Comparison of ENCODE assay signal across 22 cellular contexts in genomic region chr21:42304556-42305454, GRCh38. TPM values are rescaled to one million over a fixed set of nuclear protein-coding genes. Genes with fewer than 3 reads are reported as not detected.
DNase-seq lines count a peak whose midpoint lies in the region; TF ChIP-seq lines count a peak whose summit lies in the region.
"Had no signal": no experiment of that assay in that cellular context is flagged by ENCODE, and none has a peak within 500 bp of the region (broad histone marks: within the 10 kb centered on the region; RNA-seq: fewer than 3 reads in every experiment).

No MANE protein-coding gene starts in this region.

- DNase-seq in chondrocyte (ENCODE audit: low spot score) (peak; percentile 70), posterior vena cava (ENCODE audit: low spot score) (peak; percentile 34), coronary artery (ENCODE audit: low spot score) (no peak), KG1 (lab: John Stamatoyannopoulos, UW) (no peak)
- DNase-seq in stimulated activated CD4-positive, alpha-beta T cell treated with anti-CD3 and anti-CD28 coated beads, Interleukin-1b, Interleukin-23, amount 100 ng/mL, for 48 hours = no peak
- DNase-seq: CD4-positive, alpha-beta memory T cell; DMS 273 treated with DMSO at 0.1 percent for 48 hours; DMS79 treated with DMSO at 0.1 percent for 48 hours; H7; Kasumi-1; NCI-H1694; NCI-H2081; NCI-H2171; NCI-H524 treated with DMSO at 0.1 percent for 48 hours; NCI-H82 had no signal

- H3K9ac ChIP-seq in BLaER1 = no peak overlapping the region
- H3K9ac ChIP-seq in BLaER1 treated with 17β-estradiol and CSF1 and Interleukin-3, amounts not matched to agents 10 nM and 100 nM = no peak overlapping the region

- intact Hi-C loops in posterior vena cava (cut with DNase I) = no loop called here

- H3K27me3 ChIP-seq in BLaER1 = no peaks in the 10 kb centered on the region
- H3K27me3 ChIP-seq in BLaER1 treated with 17β-estradiol and CSF1 and Interleukin-3, amounts not matched to agents 10 nM and 100 nM = no peaks in the 10 kb centered on the region
- H3K27me3 ChIP-seq: SJSA1 had no signal

- peaks cover 5% of the 10 kb centered on the region for H3K4me1 Mint-ChIP-seq in chondrocyte (ENCODE audit: low read depth)

- H3K4me1 ChIP-seq in BLaER1 = peaks cover 77% of the 10 kb centered on the region
- peaks cover 42 to 82% (median 71%) of the 10 kb centered on the region in 10 experiments for H3K4me1 ChIP-seq in BLaER1 treated with 17β-estradiol and CSF1 and Interleukin-3, amounts not matched to agents 10 nM and 100 nM
- H3K4me1 ChIP-seq: Caco-2 had no signal

- H3K4me3 ChIP-seq in BLaER1 (no peak overlapping the region), coronary artery (no peak overlapping the region)
- H3K4me3 ChIP-seq in BLaER1 treated with 17β-estradiol and CSF1 and Interleukin-3, amounts not matched to agents 10 nM and 100 nM = no peak overlapping the region
- H3K4me3 ChIP-seq: SJSA1 had no signal

- H3K4me3 Mint-ChIP-seq in chondrocyte (ENCODE audit: unreplicated experiment) = no peak overlapping the region
- H3K4me3 Mint-ChIP-seq: CD4-positive, alpha-beta memory T cell; IgD-negative memory B cell had no signal

- H3K9me3 Mint-ChIP-seq in chondrocyte (ENCODE audit: low read depth) = no peaks in the 10 kb centered on the region
- H3K9me3 Mint-ChIP-seq: CD4-positive, alpha-beta memory T cell; IgD-negative memory B cell had no signal

- H3K36me3 ChIP-seq in BLaER1 = peaks cover 5% of the 10 kb centered on the region; the same call in 1 of the 2 replicates
- H3K36me3 ChIP-seq in BLaER1 treated with 17β-estradiol and CSF1 and Interleukin-3, amounts not matched to agents 10 nM and 100 nM = peaks cover 0 to 4% (median 0%) of the 10 kb centered on the region in 11 experiments; a peak in 2 of 22 replicates
- H3K36me3 ChIP-seq: SJSA1 had no signal

- no peak overlapping the region for H3K27ac Mint-ChIP-seq in chondrocyte (ENCODE audit: unreplicated experiment)

- TF ChIP-seq CTCF in chondrocyte (IDR thresholded peaks at IDR 0.05) = no peak
- no peak for TF ChIP-seq CTCF in coronary artery (IDR thresholded peaks at IDR 0.05)

- no peak overlapping the region for H3K27ac ChIP-seq in BLaER1
- H3K27ac ChIP-seq in BLaER1 treated with 17β-estradiol and CSF1 and Interleukin-3, amounts not matched to agents 10 nM and 100 nM = no peak overlapping the region
- no peak overlapping the region for H3K27ac ChIP-seq in coronary artery
- H3K27ac ChIP-seq: SJSA1 had no signal

- no peaks in the 10 kb centered on the region for H4K20me1 ChIP-seq in BLaER1
- H4K20me1 ChIP-seq in BLaER1 treated with 17β-estradiol and CSF1 and Interleukin-3, amounts not matched to agents 10 nM and 100 nM = peaks cover 0 to 28% (median 0%) of the 10 kb centered on the region in 11 experiments; a peak in 4 of 22 replicates

- peak overlapping the region; percentile 84 for H3K4me2 ChIP-seq in BLaER1
- H3K4me2 ChIP-seq in BLaER1 treated with 17β-estradiol and CSF1 and Interleukin-3, amounts not matched to agents 10 nM and 100 nM = peak overlapping the region in 6 of 11 experiments; percentile 10 to 85 (median 32); a peak in 7 of 22 replicates

- no peaks in the 10 kb centered on the region for H3K36me3 Mint-ChIP-seq in chondrocyte (ENCODE audit: low read depth)
- H3K36me3 Mint-ChIP-seq: CD4-positive, alpha-beta memory T cell; IgD-negative memory B cell had no signal

- H3K9me3 ChIP-seq in BLaER1 = no peaks in the 10 kb centered on the region
- H3K9me3 ChIP-seq in BLaER1 treated with 17β-estradiol and CSF1 and Interleukin-3, amounts not matched to agents 10 nM and 100 nM (replicated peaks in 1 of 11) = no peaks in the 10 kb centered on the region
- H3K9me3 ChIP-seq: Caco-2, SJSA1 had no signal

- H3K27me3 Mint-ChIP-seq in chondrocyte (ENCODE audit: low read depth) = peaks cover 20% of the 10 kb centered on the region

RNA-seq across cellular contexts. Expression of gene TFF3, which starts 10.4 kb away (rescaled TPM):
- total RNA-seq in chondrocyte (1.3 to 6.0 TPM in 2 of 3 replicates, not detected in the other), posterior vena cava (10 to 100 TPM; 21.1 to 24.4 TPM)
- total RNA-seq: CD4-positive, alpha-beta memory T cell; MCF 10A; OCI-LY7; SJSA1 had no signal

RNA-seq across cellular contexts. Expression of gene TFF2, which starts 46.0 kb away (rescaled TPM):
- total RNA-seq in chondrocyte = not detected in 3 replicates
- total RNA-seq in posterior vena cava = not detected
- total RNA-seq: CD4-positive, alpha-beta memory T cell; H7; MCF 10A; OCI-LY7; SJSA1 had no signal

Comparison
In these comparisons a context has a peak if more than half of its experiments do, and no peak if none do; other contexts are left out.
1. DNase-seq: peak in chondrocyte (single experiment) and posterior vena cava (single experiment); none in coronary artery (single experiment), stimulated activated CD4-positive, alpha-beta T cell treated with anti-CD3 and anti-CD28 coated beads, Interleukin-1b, Interleukin-23, amount 100 ng/mL, for 48 hours (single experiment) and KG1 (single experiment).